Comparison of ENCODE assay signal across 9 cellular contexts in the genomic region with DNA sequence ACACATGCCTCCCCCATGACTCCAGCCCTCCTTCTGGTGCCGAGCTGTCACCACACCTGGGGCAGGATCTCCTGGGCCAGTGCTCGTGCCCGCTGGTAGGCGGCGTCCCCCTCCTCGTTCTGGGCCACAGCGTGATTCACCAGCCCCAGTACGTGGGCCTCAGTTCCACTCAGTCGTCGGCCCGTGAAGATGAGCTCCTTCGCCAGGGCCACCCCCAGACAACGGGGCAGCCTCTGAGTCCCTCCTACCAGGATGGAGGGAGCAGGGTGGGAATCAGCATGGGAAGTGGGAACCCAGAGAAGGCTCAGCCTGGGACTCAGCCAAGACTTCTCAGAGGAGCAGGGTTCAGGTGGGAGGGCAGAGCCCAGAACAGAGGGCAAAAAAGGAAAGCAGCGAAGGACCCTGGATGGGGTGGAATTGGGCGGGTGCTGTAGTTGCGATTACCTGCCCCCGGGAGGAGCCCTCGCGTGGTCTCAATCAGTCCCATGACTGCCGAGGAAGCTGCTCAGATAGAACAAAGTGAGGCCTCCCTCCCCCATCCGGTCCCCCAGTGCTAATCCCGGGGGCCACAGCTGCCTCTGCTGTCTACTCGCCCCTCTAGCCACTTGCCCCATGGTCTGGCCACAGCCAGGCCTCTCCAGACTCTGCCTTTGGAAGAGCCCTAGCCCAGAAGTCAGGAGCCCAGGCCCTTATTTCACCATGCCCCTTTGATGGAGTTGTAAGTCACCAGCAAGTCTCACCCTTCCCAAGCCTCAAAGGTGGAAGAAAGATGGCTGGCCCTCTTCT. TPM values are rescaled to one million over a fixed set of nuclear protein-coding genes. Genes with fewer than 3 reads are reported as not detected.
DNase-seq lines count a peak whose midpoint lies in the region; ATAC-seq and TF ChIP-seq lines count a peak whose summit lies in the region.
"Had no signal": no experiment of that assay in that cellular context is flagged by ENCODE, and none has a peak within 500 bp of the region (broad histone marks: within the 10 kb centered on the region; RNA-seq: fewer than 3 reads in every experiment).

No MANE protein-coding gene starts in this region.

- H3K4me1 ChIP-seq in heart left ventricle (peaks cover 0 to 29% (median 13%) of the 10 kb centered on the region in 12 donors), stomach (peaks cover 0 to 27% (median 11%) of the 10 kb centered on the region in 4 donors)

- 68 to 78% (median 72%) methylated on average over 15 to 23 of the region's 23 CpGs for WGBS in heart left ventricle, 4 donors
- 76 to 85% (median 81%) methylated on average over 20 to 23 of the region's 23 CpGs for WGBS in stomach, 5 donors

- no peaks in the 10 kb centered on the region for H3K4me1 Mint-ChIP-seq in activated CD4-positive, alpha-beta T cell treated with anti-CD3 and anti-CD28 coated beads, Interleukin-2, amount 10 ng/mL, durations not matched to agents 7 days and 5 days
- H3K4me1 Mint-ChIP-seq: CD4-positive, alpha-beta memory T cell had no signal

- no peak for TF ChIP-seq EP300 in stomach (IDR thresholded peaks at IDR 0.05)

- peak in 8 of 12 donors; percentile 16 to 50 (median 28) for TF ChIP-seq CTCF in heart left ventricle (IDR thresholded peaks at IDR 0.05)
- peak in 3 of 7 experiments; percentile 16 to 24 (median 16) for TF ChIP-seq CTCF in stomach (IDR thresholded peaks at IDR 0.05)

- CTCF ChIA-PET in activated CD4-positive, alpha-beta T cell treated with anti-CD3 and anti-CD28 coated beads, Interleukin-2, amount 10 ng/mL, durations not matched to agents 7 days and 5 days (lab: Charles Lee), result interaction anchor here (0.7 to 1.4 kb wide), 3 partner anchors 9 to 21 kb away, joined by 3 to 4 read pairs (median 3); no protein-coding TSS in a partner anchor

- H3K9me3 ChIP-seq in heart left ventricle (no peaks in the 10 kb centered on the region), stomach (no peaks in the 10 kb centered on the region)

- no peaks in the 10 kb centered on the region for H3K36me3 Mint-ChIP-seq in activated CD4-positive, alpha-beta T cell treated with anti-CD3 and anti-CD28 coated beads, Interleukin-2, amount 10 ng/mL, durations not matched to agents 7 days and 5 days (ENCODE audit: low read depth)

- H3K4me3 ChIP-seq in heart left ventricle, result no peak overlapping the region
- no peak overlapping the region for H3K4me3 ChIP-seq in stomach

- DNase-seq in NCI-H146 (lab: John Stamatoyannopoulos, UW) (peak; percentile 51), NCI-H146 treated with DMSO at 0.1 percent for 48 hours (lab: John Stamatoyannopoulos, UW; ENCODE audit: unreplicated experiment) (no peak), Kasumi-1 (lab: John Stamatoyannopoulos, UW) (peak; percentile 46 to 59), heart left ventricle (peak in 2 of 5 donors; percentile 25 to 41), stomach (peak; percentile 29)
- peak; percentile 40 for DNase-seq in activated CD4-positive, alpha-beta T cell treated with anti-CD3 and anti-CD28 coated beads, Interleukin-2, amount 10 ng/mL, durations not matched to agents 7 days and 5 days

- H3K27me3 Mint-ChIP-seq in activated CD4-positive, alpha-beta T cell treated with anti-CD3 and anti-CD28 coated beads, Interleukin-2, amount 10 ng/mL, durations not matched to agents 7 days and 5 days, result no peaks in the 10 kb centered on the region
- H3K27me3 Mint-ChIP-seq: CD4-positive, alpha-beta memory T cell had no signal

- H3K27ac ChIP-seq in heart left ventricle, result peak overlapping the region; percentile 63 to 94 (median 80)
- peak overlapping the region in 2 of 5 donors; percentile 31 to 56 for H3K27ac ChIP-seq in stomach

- peak overlapping the region; percentile 19 for H3K27ac Mint-ChIP-seq in activated CD4-positive, alpha-beta T cell treated with anti-CD3 and anti-CD28 coated beads, Interleukin-2, amount 10 ng/mL, durations not matched to agents 7 days and 5 days

- H3K27me3 ChIP-seq in heart left ventricle (no peaks in the 10 kb centered on the region), stomach (no peaks in the 10 kb centered on the region)

- H3K9me3 Mint-ChIP-seq in activated CD4-positive, alpha-beta T cell treated with anti-CD3 and anti-CD28 coated beads, Interleukin-2, amount 10 ng/mL, durations not matched to agents 7 days and 5 days, result no peaks in the 10 kb centered on the region
- H3K9me3 Mint-ChIP-seq: CD4-positive, alpha-beta memory T cell had no signal

- no peak overlapping the region for H3K4me3 Mint-ChIP-seq in activated CD4-positive, alpha-beta T cell treated with anti-CD3 and anti-CD28 coated beads, Interleukin-2, amount 10 ng/mL, durations not matched to agents 7 days and 5 days
- H3K4me3 Mint-ChIP-seq: CD4-positive, alpha-beta memory T cell had no signal

- TF ChIP-seq POLR2A in heart left ventricle (IDR thresholded peaks at IDR 0.05) (no peak), stomach (IDR thresholded peaks at IDR 0.05) (no peak)

- peak in 3 of 4 donors; percentile 40 to 58 (median 47) for ATAC-seq in heart left ventricle
- no peak for ATAC-seq in HG02970 (IDR thresholded peaks at IDR 0.05; ENCODE audit: low FRiP score, unreplicated experiment)
- ATAC-seq in HG03175 (IDR thresholded peaks at IDR 0.05; ENCODE audit: unreplicated experiment), result no peak

- POLR2A ChIA-PET in activated CD4-positive, alpha-beta T cell treated with anti-CD3 and anti-CD28 coated beads, Interleukin-2, amount 10 ng/mL, durations not matched to agents 7 days and 5 days (lab: Charles Lee), result no interaction called here

- H3K36me3 ChIP-seq in heart left ventricle (peaks cover 0 to 14% (median 1%) of the 10 kb centered on the region in 9 donors), stomach (peaks cover 0 to 39% (median 25%) of the 10 kb centered on the region in 4 donors)

- intact Hi-C loops in heart left ventricle (cut with DNase I) (loop anchor here in 6 of 10 donors (5.0 to 10.0 kb wide), 3 partner anchors 200 to 280 kb away; no protein-coding TSS in a partner anchor), stomach (cut with DNase I; ENCODE audit: low total_unique reads) (no loop called here)

RNA-seq across cellular contexts. Expression of a gene that starts 16.8 kb away (rescaled TPM):
- total RNA-seq in activated CD4-positive, alpha-beta T cell treated with anti-CD3 and anti-CD28 coated beads, Interleukin-2, amount 10 ng/mL, durations not matched to agents 7 days and 5 days, result 10 to 100 TPM; 75.7 to 84.5 TPM
- total RNA-seq in heart left ventricle, result 100 to 1,000 TPM in 3 of 9 donors, 10 to 100 TPM in 6; 77.1 to 130 (median 96.2) TPM
- 100 to 1,000 TPM in 1 of 2 donors, 10 to 100 TPM in 1; 64.9 to 126 TPM for polyA plus RNA-seq in heart left ventricle
- 100 to 1,000 TPM in 4 of 5 donors, 10 to 100 TPM in 1; 82.8 to 262 (median 140) TPM for total RNA-seq in stomach
- 100 to 1,000 TPM in 2 of 3 donors, 10 to 100 TPM in 1; 80.4 to 161 (median 149) TPM for polyA plus RNA-seq in stomach

RNA-seq across cellular contexts. Expression of a gene that starts 22.3 kb away (rescaled TPM):
- 100 to 1,000 TPM in 1 of 2 experiments, 10 to 100 TPM in 1; 83.3 to 102 TPM for total RNA-seq in activated CD4-positive, alpha-beta T cell treated with anti-CD3 and anti-CD28 coated beads, Interleukin-2, amount 10 ng/mL, durations not matched to agents 7 days and 5 days
- total RNA-seq in heart left ventricle, result 100 to 1,000 TPM in 8 of 9 donors, 10 to 100 TPM in 1; 83.4 to 143 (median 132) TPM
- polyA plus RNA-seq in heart left ventricle, result 100 to 1,000 TPM in 1 of 2 donors, 10 to 100 TPM in 1; 95.1 to 134 TPM
- 100 to 1,000 TPM in 1 of 5 donors, 10 to 100 TPM in 4; 45.1 to 333 (median 86.4) TPM for total RNA-seq in stomach
- 100 to 1,000 TPM; 107 to 347 (median 177) TPM for polyA plus RNA-seq in stomach

Comparison
In these comparisons a context has a peak if more than half of its experiments do, and no peak if none do; other contexts are left out.
1. ATAC-seq: peak in heart left ventricle (3 of 4); none in HG02970 (single experiment) and HG03175 (single experiment).